In genomic region chr17:79074121-79074649, GRCh38 we compare ENCODE assay signal across 8 cellular contexts. TPM values are rescaled to one million over a fixed set of nuclear protein-coding genes. Genes with fewer than 3 reads are reported as not detected.
A peak's percentile ranks its signal among the peaks of the same experiment; 100 is the strongest.
DNase-seq lines count a peak whose midpoint lies in the region; ATAC-seq and TF ChIP-seq lines count a peak whose summit lies in the region.
"Not testable (repeated sequence)": the region's sequence is repeated elsewhere in the genome, so short reads cannot be mapped to it uniquely, and the experiment has no call there.

No MANE protein-coding gene starts in this region.

- 0 out of 2 replicates have a peak overlapping the region, but pooled peaks have one; percentile 15 for H2AFZ ChIP-seq in GM23338

- not testable (repeated sequence) for TF ChIP-seq CTCF in 22Rv1 (IDR thresholded peaks at IDR 0.05); GM23338 (conservative IDR thresholded peaks at IDR 0.05; ENCODE audit: low read depth in 2 of 2); right atrium auricular region (IDR thresholded peaks at IDR 0.05); natural killer cell (IDR thresholded peaks at IDR 0.05)

- not testable (repeated sequence) for ATAC-seq in GM23338; activated naive CD4-positive, alpha-beta T cell treated with anti-CD3 and anti-CD28 coated beads, Interleukin-2, amount 50 U/mL, for 72 hours; natural killer cell

- H3K27ac Mint-ChIP-seq in GM23338 = not testable (repeated sequence)
- H3K27ac Mint-ChIP-seq in activated naive CD4-positive, alpha-beta T cell treated with anti-CD3 and anti-CD28 coated beads, Interleukin-2, amount 50 U/mL, for 72 hours = peak overlapping the region; percentile 22 to 70
- H3K27ac Mint-ChIP-seq in dendritic cell treated with granulocyte-macrophage colony-stimulating factor and Interleukin-4, amounts not matched to agents 40 ng/mL and 50 ng/mL, for 4 days = peak overlapping the region; percentile 92
- peak overlapping the region; percentile 75 to 91 for H3K27ac Mint-ChIP-seq in natural killer cell

- H3K4me2 ChIP-seq in GM23338 = not testable (repeated sequence)

- intact Hi-C loops in dendritic cell treated with granulocyte-macrophage colony-stimulating factor and Interleukin-4, amounts not matched to agents 40 ng/mL and 50 ng/mL, for 4 days (cut with micrococcal nuclease) = not testable (repeated sequence)
- intact Hi-C loops in natural killer cell (cut with micrococcal nuclease) = loop anchor here (1.0 to 2.0 kb wide), 2 partner anchors 15 to 65 kb away; partner anchors contain the start of gene CANT1

- not testable (repeated sequence) for H3F3A ChIP-seq in GM23338 (replicated peaks; ENCODE audit: low read depth)

- not testable (repeated sequence) for H3K79me2 ChIP-seq in GM23338 (replicated peaks; ENCODE audit: insufficient read depth)

- not testable (repeated sequence) for H3K9me3 ChIP-seq in SJSA1 (replicated peaks); right atrium auricular region

- not testable (repeated sequence) for H3K27me3 Mint-ChIP-seq in GM23338 (ENCODE audit: insufficient read depth, low read depth, poor library complexity); dendritic cell treated with granulocyte-macrophage colony-stimulating factor and Interleukin-4, amounts not matched to agents 40 ng/mL and 50 ng/mL, for 4 days; natural killer cell (ENCODE audit: low read depth in 2 of 2)

- H3K36me3 ChIP-seq in GM23338 (ENCODE audit: insufficient read depth) = not testable (repeated sequence)
- H3K36me3 ChIP-seq in SJSA1 (peaks cover 23% of the 10 kb centered on the region), right atrium auricular region (peaks cover 19% of the 10 kb centered on the region)

- not testable (repeated sequence) for DNase-seq in GM23338 (ENCODE audit: low spot score); SJSA1 (ENCODE audit: low read depth in 1 of 2, low spot score in 2 of 2); activated naive CD4-positive, alpha-beta T cell treated with anti-CD3 and anti-CD28 coated beads, Interleukin-2, amount 50 U/mL, for 72 hours (ENCODE audit: low spot score in 2 of 2); right atrium auricular region (ENCODE audit: low spot score); natural killer cell

- H3K4me1 ChIP-seq in GM23338 (ENCODE audit: insufficient read depth) = not testable (repeated sequence)
- H3K4me1 ChIP-seq in SJSA1 (replicated peaks) (peaks cover 14% of the 10 kb centered on the region), right atrium auricular region (peaks cover 0 to 27% of the 10 kb centered on the region in 2 donors)

- H3K4me1 Mint-ChIP-seq in GM23338 = not testable (repeated sequence)
- H3K4me1 Mint-ChIP-seq in dendritic cell treated with granulocyte-macrophage colony-stimulating factor and Interleukin-4, amounts not matched to agents 40 ng/mL and 50 ng/mL, for 4 days (ENCODE audit: low read depth) = peaks cover 29% of the 10 kb centered on the region
- peaks cover 10 to 21% of the 10 kb centered on the region in 2 donors for H3K4me1 Mint-ChIP-seq in natural killer cell

- not testable (repeated sequence) for H3K9me3 Mint-ChIP-seq in GM23338; activated naive CD4-positive, alpha-beta T cell treated with anti-CD3 and anti-CD28 coated beads, Interleukin-2, amount 50 U/mL, for 72 hours; dendritic cell treated with granulocyte-macrophage colony-stimulating factor and Interleukin-4, amounts not matched to agents 40 ng/mL and 50 ng/mL, for 4 days; natural killer cell

- H3K4me3 Mint-ChIP-seq in GM23338 (peak overlapping the region; percentile 61), natural killer cell (peak overlapping the region; percentile 81)
- H3K4me3 Mint-ChIP-seq in dendritic cell treated with granulocyte-macrophage colony-stimulating factor and Interleukin-4, amounts not matched to agents 40 ng/mL and 50 ng/mL, for 4 days = peak overlapping the region; percentile 13

- not testable (repeated sequence) for H3K4me3 ChIP-seq in GM23338
- H3K4me3 ChIP-seq in SJSA1 (peak overlapping the region; percentile 96), right atrium auricular region (peak overlapping the region in 1 of 2 donors; percentile 86), skin epidermis (peak overlapping the region in 5 of 7 experiments; percentile 82 to 96 (median 89))

- not testable (repeated sequence) for H3K27me3 ChIP-seq in GM23338 (ENCODE audit: insufficient read depth); SJSA1 (replicated peaks); right atrium auricular region

- not testable (repeated sequence) for H3K9me2 ChIP-seq in GM23338 (ENCODE audit: insufficient read depth)

- H4K20me1 ChIP-seq in GM23338 (replicated peaks; ENCODE audit: insufficient read depth) = not testable (repeated sequence)

- H3K27ac ChIP-seq in 22Rv1 (peak overlapping the region; percentile 50; the same call in 1 of the 2 replicates), right atrium auricular region (peak overlapping the region; percentile 86 to 90), skin epidermis (peak overlapping the region in 10 of 21 experiments; percentile 32 to 89 (median 58))
- not testable (repeated sequence) for H3K27ac ChIP-seq in GM23338 (ENCODE audit: low read depth); SJSA1

- not testable (repeated sequence) for H3K36me3 Mint-ChIP-seq in GM23338 (ENCODE audit: low read depth); activated naive CD4-positive, alpha-beta T cell treated with anti-CD3 and anti-CD28 coated beads, Interleukin-2, amount 50 U/mL, for 72 hours; natural killer cell
- H3K36me3 Mint-ChIP-seq in dendritic cell treated with granulocyte-macrophage colony-stimulating factor and Interleukin-4, amounts not matched to agents 40 ng/mL and 50 ng/mL, for 4 days (ENCODE audit: low read depth) = peaks cover 31% of the 10 kb centered on the region

RNA-seq across cellular contexts. Expression of gene ENGASE, which starts 0.4 kb away (rescaled TPM):
- 23.9 and 27.1 TPM in 2 replicates for total RNA-seq in GM23338 (2014; rRNA removed; shearing (Covaris generic))
- polyA plus RNA-seq in GM23338 (2016; fragmentation: Nextera tagmentation; extraction: Ambion mirVana) = 8.8 and 9.0 TPM in 2 replicates
- 7.8 and 13.9 TPM in 2 replicates for total RNA-seq in SJSA1 (2014; rRNA removed; shearing (Covaris generic))
- 10 to 100 TPM; 31.5 to 40.5 TPM for total RNA-seq in activated naive CD4-positive, alpha-beta T cell treated with anti-CD3 and anti-CD28 coated beads, Interleukin-2, amount 50 U/mL, for 72 hours
- total RNA-seq in right atrium auricular region (10 to 100 TPM in 1 of 2 donors, 1 to 10 TPM in 1; 7.7 to 13.5 TPM), natural killer cell (10 to 100 TPM; 56.0 to 86.4 (median 56.9) TPM)

RNA-seq across cellular contexts. Expression of gene C1QTNF1, which starts 50.2 kb away (rescaled TPM):
- 1.9 and 5.2 TPM in 2 replicates for total RNA-seq in GM23338 (2014; rRNA removed; shearing (Covaris generic))
- polyA plus RNA-seq in GM23338 (2016; fragmentation: Nextera tagmentation; extraction: Ambion mirVana) = 1.1 and 1.5 TPM in 2 replicates
- total RNA-seq in SJSA1 (2014; rRNA removed; shearing (Covaris generic)) = 3.6 and 5.1 TPM in 2 replicates
- total RNA-seq in activated naive CD4-positive, alpha-beta T cell treated with anti-CD3 and anti-CD28 coated beads, Interleukin-2, amount 50 U/mL, for 72 hours = not detected
- 100 to 1,000 TPM; 125 to 401 TPM for total RNA-seq in right atrium auricular region
- under 1 TPM in 2 of 3 donors, not detected in 1; 0.20 to 0.28 TPM for total RNA-seq in natural killer cell

Comparison
In these comparisons a context has a peak if more than half of its experiments do, and no peak if none do; other contexts are left out.
1. H3K4me3 Mint-ChIP-seq: peak in every context shown above with its lines; median percentile 81 in natural killer cell; 61 in GM23338; 13 in dendritic cell treated with granulocyte-macrophage colony-stimulating factor and Interleukin-4, amounts not matched to agents 40 ng/mL and 50 ng/mL, for 4 days.
2. RNA of gene C1QTNF1, which starts 50.2 kb away (total RNA-seq): 125 to 401 TPM in right atrium auricular region; 3.6 to 5.1 TPM in SJSA1, 1.9 to 5.2 TPM in GM23338, 0.20 to 0.28 TPM in natural killer cell and not detected in activated naive CD4-positive, alpha-beta T cell treated with anti-CD3 and anti-CD28 coated beads, Interleukin-2, amount 50 U/mL, for 72 hours; every median in the first group is over 10 times any median in the second.